In the genomic region with DNA sequence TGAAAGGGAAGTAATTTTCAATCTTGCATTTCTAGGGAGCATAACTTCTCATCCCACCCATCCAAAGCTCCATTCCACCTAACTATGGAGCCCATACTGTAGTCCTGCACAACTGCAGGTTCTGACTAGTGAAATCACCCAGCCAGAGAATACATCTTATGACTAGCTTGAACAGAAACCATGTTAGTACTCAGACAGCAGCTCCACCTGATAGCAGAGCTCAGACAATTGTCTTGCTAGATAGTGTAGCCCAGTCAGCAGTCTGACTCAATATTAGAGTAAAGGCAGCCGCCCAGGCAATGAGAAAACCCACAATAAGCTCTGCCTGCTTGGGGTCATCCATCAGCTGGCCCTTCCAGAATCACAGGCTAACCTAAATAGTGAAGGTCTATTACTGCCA, we compare ENCODE assay signal across 25 cellular contexts.
DNase-seq lines count a peak whose midpoint lies in the region; ATAC-seq and TF ChIP-seq lines count a peak whose summit lies in the region.
"Had no signal": no experiment of that assay in that cellular context is flagged by ENCODE, and none has a peak within 500 bp of the region (broad histone marks: within the 10 kb centered on the region; RNA-seq: fewer than 3 reads in every experiment).

No MANE protein-coding gene starts in this region.

- H4K12ac ChIP-seq in trophoblast cell (ENCODE audit: low read depth, low read length) = no peak overlapping the region

- H3K27ac ChIP-seq in trophoblast cell (ENCODE audit: low read depth, low read length) = no peak overlapping the region
- no peak overlapping the region for H3K27ac ChIP-seq in upper lobe of left lung
- H3K27ac ChIP-seq: BLaER1 had no signal

- H3K9ac ChIP-seq in trophoblast cell (ENCODE audit: low read length) = no peak overlapping the region
- H3K9ac ChIP-seq: BLaER1 had no signal

- no peak overlapping the region for H2BK12ac ChIP-seq in trophoblast cell (ENCODE audit: low read length)

- H3K9me3 ChIP-seq in trophoblast cell (ENCODE audit: insufficient read depth, low read depth, low read length) = no peaks in the 10 kb centered on the region
- H3K9me3 ChIP-seq in upper lobe of left lung = peaks cover 0 to 4% (median 0%) of the 10 kb centered on the region in 4 donors
- H3K9me3 ChIP-seq: BE2C, BLaER1 had no signal

- H3K36me3 Mint-ChIP-seq in mesothelial cell of epicardium = no peaks in the 10 kb centered on the region
- H3K36me3 Mint-ChIP-seq: CD14-positive monocyte; CD4-positive, alpha-beta memory T cell; CD4-positive, CD25-positive, alpha-beta regulatory T cell; CD8-positive, alpha-beta memory T cell had no signal

- ATAC-seq in GM18511 (IDR thresholded peaks at IDR 0.05; ENCODE audit: unreplicated experiment) (peak; percentile 49), HG03432 (IDR thresholded peaks at IDR 0.05; ENCODE audit: unreplicated experiment) (peak; percentile 58), HG03039 (IDR thresholded peaks at IDR 0.05; ENCODE audit: unreplicated experiment) (no peak), upper lobe of left lung (ENCODE audit: low FRiP score in 2 of 2) (no peak)

- WGBS in trophoblast cell (ENCODE audit: extremely low coverage, insufficient coverage, insufficient read length) = no CpG with 5 or more reads among the region's 1 CpG
- WGBS in upper lobe of left lung, 2 donors = 67 to 100% methylated on average over 1 of the region's 1 CpG

- TF ChIP-seq EP300 in upper lobe of left lung (IDR thresholded peaks at IDR 0.05) = no peak

- H3K14ac ChIP-seq in trophoblast cell (ENCODE audit: low read length) = no peak overlapping the region

- H4K91ac ChIP-seq in trophoblast cell (ENCODE audit: low read depth, low read length) = no peak overlapping the region

- H3K4me3 ChIP-seq in trophoblast cell (ENCODE audit: low read depth, low read length) (no peak overlapping the region), upper lobe of left lung (no peak overlapping the region)
- H3K4me3 ChIP-seq: BLaER1 had no signal

- no peak overlapping the region for H3K4ac ChIP-seq in trophoblast cell (ENCODE audit: low read depth, low read length)

- H3K79me1 ChIP-seq in trophoblast cell (ENCODE audit: low read length) = no peaks in the 10 kb centered on the region

- no peaks in the 10 kb centered on the region for H3K79me2 ChIP-seq in trophoblast cell (ENCODE audit: control insufficient read depth, insufficient read depth, low read length, poor library complexity)

- no peak overlapping the region for H2AFZ ChIP-seq in trophoblast cell (ENCODE audit: insufficient read depth, low read length, poor library complexity)

- H4K8ac ChIP-seq in trophoblast cell (ENCODE audit: low read depth, low read length) = no peak overlapping the region

- H3K9me3 Mint-ChIP-seq in mesothelial cell of epicardium = peaks cover 4% of the 10 kb centered on the region

- no peak overlapping the region for H2BK120ac ChIP-seq in trophoblast cell (ENCODE audit: insufficient read depth, low read length, poor library complexity)

- no peak overlapping the region for H3K27ac Mint-ChIP-seq in mesothelial cell of epicardium
- H3K27ac Mint-ChIP-seq: CD14-positive monocyte; CD4-positive, alpha-beta memory T cell; CD4-positive, CD25-positive, alpha-beta regulatory T cell; CD8-positive, alpha-beta memory T cell had no signal

- H3K23ac ChIP-seq in trophoblast cell (ENCODE audit: low read length) = peak overlapping the region; percentile 33

- no peaks in the 10 kb centered on the region for H3K4me1 Mint-ChIP-seq in mesothelial cell of epicardium
- H3K4me1 Mint-ChIP-seq: CD14-positive monocyte; CD4-positive, alpha-beta memory T cell; CD4-positive, CD25-positive, alpha-beta regulatory T cell; CD8-positive, alpha-beta memory T cell had no signal

- H3K4me1 ChIP-seq in trophoblast cell (ENCODE audit: control insufficient read depth in 1 of 2, insufficient read depth in 2 of 2, low read length in 2 of 2) (no peaks in the 10 kb centered on the region), upper lobe of left lung (no peaks in the 10 kb centered on the region)
- H3K4me1 ChIP-seq: BE2C, BLaER1 had no signal

- no peak overlapping the region for H2BK5ac ChIP-seq in trophoblast cell (ENCODE audit: low read depth, low read length, poor library complexity)

- DNase-seq in UCSD-AML1 (lab: John Stamatoyannopoulos, UW; ENCODE audit: unreplicated experiment) (peak; percentile 1), trophoblast cell (no peak), mesothelial cell of epicardium (ENCODE audit: low spot score in 2 of 2, unreplicated experiment in 2 of 2) (no peak), upper lobe of left lung (no peak), NCI-H146 (lab: John Stamatoyannopoulos, UW) (no peak)
- DNase-seq: 8988T; ACHN; BE2C; C1 segment of cervical spinal cord; CD4-positive, alpha-beta memory T cell; CD4-positive, CD25-positive, alpha-beta regulatory T cell; CD8-positive, alpha-beta memory T cell; COR-L47; DMS 273 treated with DMSO at 0.1 percent for 48 hours; DMS153; DMS53; DMS79; DND-41; EL; GDM1 had no signal

- no peak overlapping the region for H3K4me2 ChIP-seq in trophoblast cell (ENCODE audit: low read length)
- H3K4me2 ChIP-seq: BLaER1 had no signal

- H3K18ac ChIP-seq in trophoblast cell (ENCODE audit: low read length) = no peak overlapping the region

- TF ChIP-seq CTCF in mesothelial cell of epicardium (IDR thresholded peaks at IDR 0.05; ENCODE audit: unreplicated experiment) (no peak), upper lobe of left lung (IDR thresholded peaks at IDR 0.05) (no peak)

- H2AK5ac ChIP-seq in trophoblast cell (ENCODE audit: low read length) = no peak overlapping the region

- no peak for TF ChIP-seq POLR2A in upper lobe of left lung (IDR thresholded peaks at IDR 0.05)

- no peaks in the 10 kb centered on the region for H3K27me3 ChIP-seq in trophoblast cell (ENCODE audit: insufficient read depth, low read length)
- no peaks in the 10 kb centered on the region for H3K27me3 ChIP-seq in upper lobe of left lung
- H3K27me3 ChIP-seq: BE2C, BLaER1 had no signal

- H3K36me3 ChIP-seq in trophoblast cell (ENCODE audit: control insufficient read depth in 1 of 2, insufficient read depth in 2 of 2, low read length in 2 of 2) (no peaks in the 10 kb centered on the region), upper lobe of left lung (no peaks in the 10 kb centered on the region)
- H3K36me3 ChIP-seq: BE2C, BLaER1 had no signal

- no peak overlapping the region for H3K4me3 Mint-ChIP-seq in mesothelial cell of epicardium
- H3K4me3 Mint-ChIP-seq: CD14-positive monocyte; CD4-positive, alpha-beta memory T cell; CD4-positive, CD25-positive, alpha-beta regulatory T cell; CD8-positive, alpha-beta memory T cell had no signal

- H3K27me3 Mint-ChIP-seq in mesothelial cell of epicardium (ENCODE audit: low read depth) = no peaks in the 10 kb centered on the region
- H3K27me3 Mint-ChIP-seq: CD4-positive, alpha-beta memory T cell; CD4-positive, CD25-positive, alpha-beta regulatory T cell; CD8-positive, alpha-beta memory T cell had no signal

Comparison
In these comparisons a context has a peak if more than half of its experiments do, and no peak if none do; other contexts are left out.
1. ATAC-seq: peak in GM18511 (single experiment) and HG03432 (single experiment); none in HG03039 (single experiment) and upper lobe of left lung (0 of 2).